9 cellular contexts compared by ENCODE assay signal in the genomic region with DNA sequence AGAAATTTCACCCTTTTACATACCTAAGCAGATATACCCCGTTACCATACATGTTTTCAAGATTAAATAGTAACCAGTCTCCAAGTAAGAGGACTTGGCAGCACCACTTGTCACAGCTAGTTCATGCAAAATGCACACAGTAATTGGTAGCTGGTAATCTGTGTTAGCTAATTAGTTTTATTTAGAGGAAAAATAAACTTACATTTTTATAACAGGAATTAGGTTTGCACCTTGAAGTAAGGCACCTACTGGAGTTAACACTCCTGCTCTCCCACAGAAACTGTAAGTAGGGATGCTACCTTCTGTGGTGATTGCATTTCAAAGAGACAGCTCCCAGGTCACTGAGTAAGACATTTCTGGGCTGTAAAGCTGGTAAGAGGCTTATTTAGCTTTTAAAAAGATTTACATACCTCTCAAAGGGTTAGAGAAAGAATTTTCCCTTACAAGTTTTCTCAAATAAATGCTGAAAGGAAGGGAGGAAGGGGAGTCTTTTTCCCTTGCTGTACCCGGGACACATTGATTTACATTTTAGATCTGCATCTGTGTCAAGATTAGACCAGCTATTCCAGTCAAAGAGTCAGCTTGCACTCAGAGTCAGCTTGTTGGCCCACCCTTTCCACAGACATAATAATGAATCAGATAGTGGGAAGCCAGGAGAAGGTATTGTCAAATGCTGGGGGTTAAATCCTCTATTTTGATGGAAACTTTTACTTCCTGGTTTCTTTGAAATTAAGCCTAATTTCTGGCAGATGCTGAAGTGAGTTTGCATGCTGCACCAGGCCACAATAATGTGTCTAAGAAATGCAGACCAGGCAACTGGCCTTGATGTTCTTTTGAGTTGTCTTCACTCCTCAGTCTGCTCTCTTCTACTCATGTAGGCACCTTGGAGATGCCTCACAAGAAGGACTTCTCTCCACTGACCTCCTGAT.
A peak's percentile ranks its signal among the peaks of the same experiment; 100 is the strongest.
DNase-seq lines count a peak whose midpoint lies in the region; ATAC-seq, FAIRE-seq and TF ChIP-seq lines count a peak whose summit lies in the region.
"Had no signal": no experiment of that assay in that cellular context is flagged by ENCODE, and none has a peak within 500 bp of the region (broad histone marks: within the 10 kb centered on the region; RNA-seq: fewer than 3 reads in every experiment).

No MANE protein-coding gene starts in this region.

- 48% methylated on average over 2 of the region's 2 CpGs for WGBS in HepG2 (ENCODE audit: low lambda C conversion rate)
- 51% methylated on average over 2 of the region's 2 CpGs for WGBS in right lobe of liver (ENCODE audit: insufficient coverage, low coverage, low lambda C conversion rate, missing lambda C conversion rate)

- no peak overlapping the region for H3K4me3 ChIP-seq in HepG2 (replicated peaks in 1 of 3; ENCODE audit: insufficient read depth in 1 of 3, low read depth in 2 of 3, low read length in 3 of 3)
- H3K4me3 ChIP-seq in right lobe of liver, result no peak overlapping the region
- H3K4me3 ChIP-seq in keratinocyte (ENCODE audit: control insufficient read depth in 2 of 3, extremely low read depth in 1 of 3, insufficient read depth in 2 of 3, low read depth in 1 of 3, low read length in 3 of 3), result no peak overlapping the region
- H3K4me3 ChIP-seq in upper lobe of right lung, result no peak overlapping the region

- H3K4me3 Mint-ChIP-seq in activated B cell treated with CpG ODN at 0.5 μM for 24 hours, result peak overlapping the region; percentile 55

- no peaks in the 10 kb centered on the region for H3K27me3 ChIP-seq in HepG2 (ENCODE audit: control insufficient read depth in 1 of 2, insufficient read depth in 2 of 2, low read length in 2 of 2)
- no peaks in the 10 kb centered on the region for H3K27me3 ChIP-seq in right lobe of liver
- no peaks in the 10 kb centered on the region for H3K27me3 ChIP-seq in keratinocyte (ENCODE audit: control insufficient read depth, extremely low read depth, insufficient read depth, low read length)
- no peaks in the 10 kb centered on the region for H3K27me3 ChIP-seq in upper lobe of right lung

- H3K27ac ChIP-seq in HepG2 (ENCODE audit: extremely low read length, insufficient read depth, low read length) (no peak overlapping the region), right lobe of liver (no peak overlapping the region), keratinocyte (ENCODE audit: control insufficient read depth, insufficient read depth, low read length) (peak overlapping the region; percentile 89), upper lobe of right lung (peak overlapping the region; percentile 84)

- H4K20me1 ChIP-seq in HepG2 (ENCODE audit: insufficient read depth, low read length) (no peaks in the 10 kb centered on the region), keratinocyte (ENCODE audit: control insufficient read depth, extremely low read depth, insufficient read depth, low read length) (no peaks in the 10 kb centered on the region)

- no peaks in the 10 kb centered on the region for H3K27me3 Mint-ChIP-seq in activated B cell treated with CpG ODN at 0.5 μM for 24 hours

- no peaks in the 10 kb centered on the region for H3K79me2 ChIP-seq in HepG2 (ENCODE audit: insufficient read depth, low read length)
- H3K79me2 ChIP-seq in keratinocyte (ENCODE audit: control insufficient read depth, insufficient read depth, low read length), result no peaks in the 10 kb centered on the region

- ATAC-seq in HepG2 (no peak), right lobe of liver (no peak), activated B cell treated with CpG ODN at 0.5 μM for 24 hours (ENCODE audit: low read depth) (no peak), upper lobe of right lung (no peak)

- intact Hi-C loops in HepG2 (cut with micrococcal nuclease; ENCODE audit: unreplicated experiment), result no loop called here
- intact Hi-C loops in right lobe of liver (cut with DNase I), result no loop called here
- intact Hi-C loops in activated B cell treated with CpG ODN at 0.5 μM for 24 hours (cut with micrococcal nuclease), result no loop called here
- intact Hi-C loops in upper lobe of right lung (cut with DNase I), result no loop called here

- peaks cover 71% of the 10 kb centered on the region for H3K4me1 Mint-ChIP-seq in activated B cell treated with CpG ODN at 0.5 μM for 24 hours

- no peak for TF ChIP-seq CTCF in HepG2 (CRISPR knock-in tag; IDR thresholded peaks at IDR 0.05)
- no peak for TF ChIP-seq CTCF in right lobe of liver (IDR thresholded peaks at IDR 0.05)
- no peak for TF ChIP-seq CTCF in activated B cell treated with CpG ODN at 0.5 μM for 24 hours (IDR thresholded peaks at IDR 0.05)
- TF ChIP-seq CTCF in keratinocyte (optimal IDR thresholded peaks at IDR 0.05 in 1 of 3, IDR thresholded peaks at IDR 0.05 in 1 of 3, conservative IDR thresholded peaks at IDR 0.05 in 1 of 3; ENCODE audit: extremely low read depth in 1 of 3, insufficient read depth in 2 of 3, low read length in 3 of 3), result no peak
- TF ChIP-seq CTCF in upper lobe of right lung (IDR thresholded peaks at IDR 0.05), result no peak

- CTCF ChIA-PET in HepG2 (lab: Yijun Ruan, JAX; ENCODE audit: low intra/inter-chr PET ratio, low total read pairs), result no interaction called here
- CTCF ChIA-PET in activated B cell treated with CpG ODN at 0.5 μM for 24 hours (lab: Charles Lee), result no interaction called here

- H3K9me1 ChIP-seq in keratinocyte (ENCODE audit: control insufficient read depth, extremely low read depth, insufficient read depth, low read length), result no peaks in the 10 kb centered on the region

- no peak for TF ChIP-seq RAD21 in HepG2 (CRISPR knock-in tag; IDR thresholded peaks at IDR 0.05)

- no peaks in the 10 kb centered on the region for H3K9me3 Mint-ChIP-seq in activated B cell treated with CpG ODN at 0.5 μM for 24 hours

- no peak for FAIRE-seq in HepG2 (lab: Jason Lieb, UNC)
- peak; percentile 26 for FAIRE-seq in keratinocyte (lab: Jason Lieb, UNC)
- no peak for FAIRE-seq in frontal cortex (lab: Jason Lieb, UNC)

- no peaks in the 10 kb centered on the region for H3K9me3 ChIP-seq in HepG2 (ENCODE audit: low read length)
- H3K9me3 ChIP-seq in right lobe of liver, result no peaks in the 10 kb centered on the region
- no peaks in the 10 kb centered on the region for H3K9me3 ChIP-seq in keratinocyte (ENCODE audit: control insufficient read depth, low read depth, low read length)
- H3K9me3 ChIP-seq in upper lobe of right lung, result no peaks in the 10 kb centered on the region

- no peaks in the 10 kb centered on the region for H3K36me3 Mint-ChIP-seq in activated B cell treated with CpG ODN at 0.5 μM for 24 hours (ENCODE audit: low read depth)

- H3K27ac Mint-ChIP-seq in activated B cell treated with CpG ODN at 0.5 μM for 24 hours, result peak overlapping the region; percentile 79

- H3K4me2 ChIP-seq in HepG2 (ENCODE audit: low read depth, low read length) (no peak overlapping the region), keratinocyte (ENCODE audit: control insufficient read depth, extremely low read depth, insufficient read depth, low read depth, low read length) (peak overlapping the region; percentile 35)

- POLR2A ChIA-PET in HepG2 (lab: Yijun Ruan, JAX) (interaction anchor here (2.8 to 7.8 kb wide), 4 partner anchors 9 to 78 kb away, joined by 16 to 75 read pairs (median 72); partner anchors contain the start of gene CHD2), activated B cell treated with CpG ODN at 0.5 μM for 24 hours (lab: Charles Lee) (interaction anchor here (1.1 to 7.6 kb wide), 9 partner anchors 8 to 85 kb away, joined by 3 to 90 read pairs (median 7); partner anchors contain the start of gene CHD2)

- TF ChIP-seq POLR2A in HepG2 (IDR thresholded peaks at IDR 0.05; ENCODE audit: insufficient read depth in 1 of 2, low read depth in 2 of 2, low read length in 2 of 2) (no peak), right lobe of liver (IDR thresholded peaks at IDR 0.05) (no peak)

- no TSS peak for BruUV-seq in HepG2 (replicated peaks; lab: Mats Ljungman, UMichigan)

- DNase-seq in HepG2 (ENCODE audit: low spot score) (no peak), right lobe of liver (no peak), activated B cell treated with CpG ODN at 0.5 μM for 24 hours (no peak), keratinocyte (ENCODE audit: low read depth, low spot score) (no peak), upper lobe of right lung (no peak), frontal cortex (ENCODE audit: low spot score in 2 of 2) (no peak)
- DNase-seq in stimulated activated CD4-positive, alpha-beta T cell treated with anti-CD3 and anti-CD28 coated beads, Interleukin-1b, Interleukin-23, amount 100 ng/mL, for 48 hours, result no peak
- no peak for DNase-seq in central memory CD4-positive, alpha-beta T cell
- DNase-seq: DMS153 had no signal

- no peaks in the 10 kb centered on the region for H3K36me3 ChIP-seq in HepG2 (replicated peaks in 1 of 2; ENCODE audit: control insufficient read depth in 1 of 2, insufficient read depth in 2 of 2, low read length in 2 of 2)
- H3K36me3 ChIP-seq in right lobe of liver, result no peaks in the 10 kb centered on the region
- H3K36me3 ChIP-seq in keratinocyte (ENCODE audit: control insufficient read depth in 2 of 2, extremely low read depth in 1 of 2, insufficient read depth in 2 of 2, low read length in 2 of 2), result no peaks in the 10 kb centered on the region
- H3K36me3 ChIP-seq in upper lobe of right lung, result no peaks in the 10 kb centered on the region

- in situ Hi-C loops in HepG2 (cut with HindIII; ENCODE audit: extremely low pct_ligation_motif_present, low pct_unique_long_range_greater_than_20kb), result no loop called here

- peak overlapping the region; percentile 58 for H2AFZ ChIP-seq in HepG2 (ENCODE audit: low read length)
- H2AFZ ChIP-seq in keratinocyte (ENCODE audit: control insufficient read depth, low read length), result peak overlapping the region; percentile 35

- TF ChIP-seq EP300 in HepG2 (IDR thresholded peaks at IDR 0.05; ENCODE audit: low read depth in 2 of 2, low read length in 2 of 2) (no peak), HepG2 (CRISPR knock-in tag; IDR thresholded peaks at IDR 0.05; ENCODE audit: borderline replicate concordance) (no peak)

- H3K9ac ChIP-seq in HepG2 (ENCODE audit: insufficient read depth, low read depth, low read length) (0 out of 2 replicates have a peak overlapping the region, but pooled peaks have one; percentile 6), keratinocyte (ENCODE audit: control insufficient read depth, extremely low read depth, insufficient read depth, low read length) (peak overlapping the region; percentile 10)

- H3K4me1 ChIP-seq in HepG2 (ENCODE audit: insufficient read depth, low read length), result peaks cover 64% of the 10 kb centered on the region
- peaks cover 0 to 6% (median 0%) of the 10 kb centered on the region in 4 donors for H3K4me1 ChIP-seq in right lobe of liver
- H3K4me1 ChIP-seq in keratinocyte (ENCODE audit: control insufficient read depth, extremely low read depth, insufficient read depth, low read length), result peaks cover 49% of the 10 kb centered on the region
- H3K4me1 ChIP-seq in upper lobe of right lung, result peaks cover 21% of the 10 kb centered on the region

- dilution Hi-C loops in keratinocyte (cut with MboI; ENCODE audit: extremely low pct_ligation_motif_present, low sequenced_read_pairs), result loop anchor here (25.0 kb wide), 1 partner anchor 90 kb away; the partner anchor contains the start of gene CHD2

TF ChIP-seq in HepG2, 621 proteins besides CTCF, POLR2A, EP300 and RAD21 (continues in another document):
- no peak for TF ChIP-seq ZNF891 (CRISPR knock-in tag; IDR thresholded peaks at IDR 0.05)

Comparison
In these comparisons a context has a peak if more than half of its experiments do, and no peak if none do; other contexts are left out.
1. H3K27ac ChIP-seq: peak in keratinocyte (single experiment) and upper lobe of right lung (single experiment); none in HepG2 (single experiment) and right lobe of liver (0 of 3).